ENCODE assay signal across 1 cellular context in the genomic region with DNA sequence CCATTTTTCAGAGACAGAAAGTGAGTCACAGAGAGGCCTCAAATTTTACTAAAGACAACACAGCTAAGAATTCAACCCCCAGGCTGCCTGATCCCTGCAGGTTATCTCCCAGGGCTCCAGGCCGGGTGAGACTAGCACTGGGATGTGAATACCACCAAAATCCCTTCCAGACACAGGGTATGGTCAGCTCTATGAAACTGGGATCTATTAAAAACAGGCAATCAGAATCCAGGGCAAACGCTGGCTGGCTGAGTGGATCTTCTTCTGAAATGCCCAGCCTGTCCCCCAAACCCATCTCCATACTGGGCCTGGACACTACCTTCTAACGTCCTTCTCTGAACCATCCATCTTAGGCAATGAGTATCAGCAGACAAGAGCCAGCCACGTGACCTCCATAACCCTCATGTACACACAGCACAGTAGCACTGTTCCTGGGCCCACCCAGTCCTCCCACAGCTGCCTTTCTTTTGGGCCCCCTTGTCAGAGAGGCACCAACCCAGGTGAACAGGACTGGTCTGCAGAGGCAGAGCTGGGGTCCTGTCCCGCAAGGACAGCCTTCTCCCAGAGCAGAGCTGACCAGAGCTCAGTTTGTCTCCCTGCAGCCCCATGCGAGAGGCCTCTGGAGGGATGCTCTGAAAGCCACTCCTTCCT.
TF ChIP-seq lines count a peak whose summit lies in the region.

No MANE protein-coding gene starts in this region.

TF ChIP-seq in GM23338, 12 proteins besides CTCF, POLR2A, EP300 and RAD21:
- TF ChIP-seq, protein P1, sequence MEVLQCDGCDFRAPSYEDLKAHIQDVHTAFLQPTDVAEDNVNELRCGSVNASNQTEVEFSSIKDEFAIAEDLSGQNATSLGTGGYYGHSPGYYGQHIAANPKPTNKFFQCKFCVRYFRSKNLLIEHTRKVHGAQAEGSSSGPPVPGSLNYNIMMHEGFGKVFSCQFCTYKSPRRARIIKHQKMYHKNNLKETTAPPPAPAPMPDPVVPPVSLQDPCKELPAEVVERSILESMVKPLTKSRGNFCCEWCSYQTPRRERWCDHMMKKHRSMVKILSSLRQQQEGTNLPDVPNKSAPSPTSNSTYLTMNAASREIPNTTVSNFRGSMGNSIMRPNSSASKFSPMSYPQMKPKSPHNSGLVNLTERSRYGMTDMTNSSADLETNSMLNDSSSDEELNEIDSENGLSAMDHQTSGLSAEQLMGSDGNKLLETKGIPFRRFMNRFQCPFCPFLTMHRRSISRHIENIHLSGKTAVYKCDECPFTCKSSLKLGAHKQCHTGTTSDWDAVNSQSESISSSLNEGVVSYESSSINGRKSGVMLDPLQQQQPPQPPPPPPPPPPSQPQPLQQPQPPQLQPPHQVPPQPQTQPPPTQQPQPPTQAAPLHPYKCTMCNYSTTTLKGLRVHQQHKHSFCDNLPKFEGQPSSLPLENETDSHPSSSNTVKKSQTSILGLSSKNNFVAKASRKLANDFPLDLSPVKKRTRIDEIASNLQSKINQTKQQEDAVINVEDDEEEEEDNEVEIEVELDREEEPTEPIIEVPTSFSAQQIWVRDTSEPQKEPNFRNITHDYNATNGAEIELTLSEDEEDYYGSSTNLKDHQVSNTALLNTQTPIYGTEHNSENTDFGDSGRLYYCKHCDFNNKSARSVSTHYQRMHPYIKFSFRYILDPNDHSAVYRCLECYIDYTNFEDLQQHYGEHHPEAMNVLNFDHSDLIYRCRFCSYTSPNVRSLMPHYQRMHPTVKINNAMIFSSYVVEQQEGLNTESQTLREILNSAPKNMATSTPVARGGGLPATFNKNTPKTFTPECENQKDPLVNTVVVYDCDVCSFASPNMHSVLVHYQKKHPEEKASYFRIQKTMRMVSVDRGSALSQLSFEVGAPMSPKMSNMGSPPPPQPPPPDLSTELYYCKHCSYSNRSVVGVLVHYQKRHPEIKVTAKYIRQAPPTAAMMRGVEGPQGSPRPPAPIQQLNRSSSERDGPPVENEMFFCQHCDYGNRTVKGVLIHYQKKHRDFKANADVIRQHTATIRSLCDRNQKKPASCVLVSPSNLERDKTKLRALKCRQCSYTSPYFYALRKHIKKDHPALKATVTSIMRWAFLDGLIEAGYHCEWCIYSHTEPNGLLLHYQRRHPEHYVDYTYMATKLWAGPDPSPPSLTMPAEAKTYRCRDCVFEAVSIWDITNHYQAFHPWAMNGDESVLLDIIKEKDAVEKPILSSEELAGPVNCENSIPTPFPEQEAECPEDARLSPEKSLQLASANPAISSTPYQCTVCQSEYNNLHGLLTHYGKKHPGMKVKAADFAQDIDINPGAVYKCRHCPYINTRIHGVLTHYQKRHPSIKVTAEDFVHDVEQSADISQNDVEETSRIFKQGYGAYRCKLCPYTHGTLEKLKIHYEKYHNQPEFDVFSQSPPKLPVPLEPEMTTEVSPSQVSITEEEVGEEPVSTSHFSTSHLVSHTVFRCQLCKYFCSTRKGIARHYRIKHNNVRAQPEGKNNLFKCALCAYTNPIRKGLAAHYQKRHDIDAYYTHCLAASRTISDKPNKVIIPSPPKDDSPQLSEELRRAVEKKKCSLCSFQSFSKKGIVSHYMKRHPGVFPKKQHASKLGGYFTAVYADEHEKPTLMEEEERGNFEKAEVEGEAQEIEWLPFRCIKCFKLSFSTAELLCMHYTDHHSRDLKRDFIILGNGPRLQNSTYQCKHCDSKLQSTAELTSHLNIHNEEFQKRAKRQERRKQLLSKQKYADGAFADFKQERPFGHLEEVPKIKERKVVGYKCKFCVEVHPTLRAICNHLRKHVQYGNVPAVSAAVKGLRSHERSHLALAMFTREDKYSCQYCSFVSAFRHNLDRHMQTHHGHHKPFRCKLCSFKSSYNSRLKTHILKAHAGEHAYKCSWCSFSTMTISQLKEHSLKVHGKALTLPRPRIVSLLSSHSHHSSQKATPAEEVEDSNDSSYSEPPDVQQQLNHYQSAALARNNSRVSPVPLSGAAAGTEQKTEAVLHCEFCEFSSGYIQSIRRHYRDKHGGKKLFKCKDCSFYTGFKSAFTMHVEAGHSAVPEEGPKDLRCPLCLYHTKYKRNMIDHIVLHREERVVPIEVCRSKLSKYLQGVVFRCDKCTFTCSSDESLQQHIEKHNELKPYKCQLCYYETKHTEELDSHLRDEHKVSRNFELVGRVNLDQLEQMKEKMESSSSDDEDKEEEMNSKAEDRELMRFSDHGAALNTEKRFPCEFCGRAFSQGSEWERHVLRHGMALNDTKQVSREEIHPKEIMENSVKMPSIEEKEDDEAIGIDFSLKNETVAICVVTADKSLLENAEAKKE (CRISPR knock-in tag; IDR thresholded peaks at IDR 0.05) = no peak
- no peak for TF ChIP-seq EZH2 (IDR thresholded peaks at IDR 0.05; ENCODE audit: low read depth, unreplicated experiment)
